19 cellular contexts compared by ENCODE assay signal in the genomic region with DNA sequence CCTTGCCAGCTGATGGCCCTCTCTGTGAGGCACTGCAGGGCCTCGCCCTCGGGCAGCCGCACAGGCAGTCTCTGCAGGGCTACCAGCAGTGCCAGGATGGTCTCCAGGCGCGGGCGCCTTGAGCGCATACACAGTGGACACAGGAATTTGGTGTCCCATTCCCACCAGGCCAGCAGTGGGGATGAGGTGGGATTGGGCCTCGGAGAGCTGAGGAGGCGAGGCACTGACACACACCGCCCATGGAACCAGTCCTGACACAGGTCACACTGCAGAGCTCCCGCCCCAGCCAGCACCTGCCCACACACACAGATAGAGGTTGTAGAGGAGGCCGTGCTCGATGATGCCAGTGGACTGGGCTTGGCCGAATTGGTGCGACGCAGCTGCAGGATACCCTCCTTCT. TPM values are rescaled to one million over a fixed set of nuclear protein-coding genes. Genes with fewer than 3 reads are reported as not detected.
A peak's percentile ranks its signal among the peaks of the same experiment; 100 is the strongest.
DNase-seq lines count a peak whose midpoint lies in the region; ATAC-seq, FAIRE-seq and TF ChIP-seq lines count a peak whose summit lies in the region.
"Had no signal": no experiment of that assay in that cellular context is flagged by ENCODE, and none has a peak within 500 bp of the region (broad histone marks: within the 10 kb centered on the region; RNA-seq: fewer than 3 reads in every experiment).

No MANE protein-coding gene starts in this region.

- H3K27me3 Mint-ChIP-seq in activated naive CD4-positive, alpha-beta T cell treated with anti-CD3 and anti-CD28 coated beads, Interleukin-2, amount 10 ng/mL, durations not matched to agents 7 days and 5 days, result no peaks in the 10 kb centered on the region
- H3K27me3 Mint-ChIP-seq in stimulated activated naive B cell treated with anti-CD40 and anti-IgM and Interleukin-4, amounts not matched to agents 10 μg/mL and 1 μg/mL and 100 μg/mL, for 72 hours, result no peaks in the 10 kb centered on the region
- H3K27me3 Mint-ChIP-seq: B cell had no signal

- H3K9me3 Mint-ChIP-seq in activated naive CD4-positive, alpha-beta T cell treated with anti-CD3 and anti-CD28 coated beads, Interleukin-2, amount 10 ng/mL, durations not matched to agents 7 days and 5 days, result no peaks in the 10 kb centered on the region
- no peaks in the 10 kb centered on the region for H3K9me3 Mint-ChIP-seq in activated naive CD4-positive, alpha-beta T cell treated with anti-CD3 and anti-CD28 coated beads, Interleukin-2, amount 50 U/mL, for 72 hours
- H3K9me3 Mint-ChIP-seq in stimulated activated naive B cell treated with anti-CD40 and anti-IgM and Interleukin-4, amounts not matched to agents 10 μg/mL and 1 μg/mL and 100 μg/mL, for 72 hours, result no peaks in the 10 kb centered on the region
- H3K9me3 Mint-ChIP-seq: CD8-positive, alpha-beta T cell; HFFc6 had no signal

- H3K4me2 ChIP-seq in K562 (ENCODE audit: insufficient read depth, low read length), result no peak overlapping the region
- H3K4me2 ChIP-seq: BLaER1 treated with 17β-estradiol and CSF1 and Interleukin-3, amounts not matched to agents 10 nM and 100 nM had no signal

- DNase-seq in activated naive CD4-positive, alpha-beta T cell treated with anti-CD3 and anti-CD28 coated beads, Interleukin-2, amount 10 ng/mL, durations not matched to agents 7 days and 5 days, result no peak
- DNase-seq in activated naive CD4-positive, alpha-beta T cell treated with anti-CD3 and anti-CD28 coated beads, Interleukin-2, amount 50 U/mL, for 72 hours (ENCODE audit: low spot score in 2 of 2), result no peak
- DNase-seq in K562 (ENCODE audit: extremely low read depth in 1 of 4, low spot score in 3 of 4) (peak in 1 of 4 experiments; percentile 1), LoVo (ENCODE audit: low spot score) (no peak), dedifferentiated amniotic fluid mesenchymal stem cell (ENCODE audit: extremely low spot score) (no peak)
- no peak for DNase-seq in stimulated activated naive B cell treated with anti-CD40 and anti-IgM and Interleukin-4, amounts not matched to agents 10 μg/mL and 1 μg/mL and 100 μg/mL, for 72 hours
- DNase-seq: 8988T; CD8-positive, alpha-beta T cell; DMS 273 treated with DMSO at 0.1 percent for 48 hours; DND-41; EL; GM23248; HCEC 1CT; HFFc6 had no signal

- peaks cover 23% of the 10 kb centered on the region for H3K36me3 Mint-ChIP-seq in activated naive CD4-positive, alpha-beta T cell treated with anti-CD3 and anti-CD28 coated beads, Interleukin-2, amount 10 ng/mL, durations not matched to agents 7 days and 5 days
- H3K36me3 Mint-ChIP-seq in activated naive CD4-positive, alpha-beta T cell treated with anti-CD3 and anti-CD28 coated beads, Interleukin-2, amount 50 U/mL, for 72 hours, result peaks cover 0 to 6% of the 10 kb centered on the region in 2 donors
- H3K36me3 Mint-ChIP-seq in stimulated activated naive B cell treated with anti-CD40 and anti-IgM and Interleukin-4, amounts not matched to agents 10 μg/mL and 1 μg/mL and 100 μg/mL, for 72 hours, result peaks cover 24 to 79% of the 10 kb centered on the region in 2 donors

- TF ChIP-seq CTCF in K562 (IDR thresholded peaks at IDR 0.05 in 2 of 3, conservative IDR thresholded peaks at IDR 0.05 in 1 of 3; ENCODE audit: insufficient read depth in 2 of 3, low read depth in 1 of 3, low read length in 3 of 3), result no peak

- in situ Hi-C loops in K562 (cut with MboI), result no loop called here

- WGBS in K562 (ENCODE audit: insufficient coverage, low coverage, missing lambda C conversion rate), result 90% methylated on average over 3 of the region's 16 CpGs

- CTCF ChIA-PET in activated naive CD4-positive, alpha-beta T cell treated with anti-CD3 and anti-CD28 coated beads, Interleukin-2, amount 10 ng/mL, durations not matched to agents 7 days and 5 days (lab: Charles Lee), result no interaction called here
- CTCF ChIA-PET in K562 (lab: Yijun Ruan, JAX; ENCODE audit: low intra/inter-chr PET ratio), result no interaction called here

- no peaks in the 10 kb centered on the region for H3K27me3 ChIP-seq in K562 (ENCODE audit: control insufficient read depth in 2 of 2, insufficient read depth in 2 of 2, low read length in 2 of 2)
- H3K27me3 ChIP-seq: BLaER1 treated with 17β-estradiol and CSF1 and Interleukin-3, amounts not matched to agents 10 nM and 100 nM had no signal

- POLR2A ChIA-PET in K562 (lab: Yijun Ruan, JAX), result interaction anchor here (0.6 to 1.3 kb wide), 6 partner anchors 10 to 136 kb away, joined by 3 read pairs; no protein-coding TSS in a partner anchor

- H3K79me2 ChIP-seq in K562 (ENCODE audit: control insufficient read depth, insufficient read depth, low read length), result no peaks in the 10 kb centered on the region

- intact Hi-C loops in K562 (cut with micrococcal nuclease), result no loop called here

- H3K4me3 ChIP-seq in K562, result no peak overlapping the region
- H3K4me3 ChIP-seq: BLaER1 treated with 17β-estradiol and CSF1 and Interleukin-3, amounts not matched to agents 10 nM and 100 nM; GM12878; GM23248 had no signal

- no peak overlapping the region; a peak in 1 of 4 replicates for H3K9ac ChIP-seq in K562 (ENCODE audit: insufficient read depth in 1 of 2, low read depth in 2 of 2, low read length in 2 of 2)
- H3K9ac ChIP-seq: BLaER1 treated with 17β-estradiol and CSF1 and Interleukin-3, amounts not matched to agents 10 nM and 100 nM; GM23248 had no signal

- no peak for ATAC-seq in activated naive CD4-positive, alpha-beta T cell treated with anti-CD3 and anti-CD28 coated beads, Interleukin-2, amount 50 U/mL, for 72 hours
- no peak for ATAC-seq in K562
- ATAC-seq in stimulated activated naive B cell treated with anti-CD40 and anti-IgM and Interleukin-4, amounts not matched to agents 10 μg/mL and 1 μg/mL and 100 μg/mL, for 72 hours (replicated peaks), result no peak
- ATAC-seq: CD8-positive, alpha-beta T cell; GM12878 had no signal

- no peak overlapping the region for H2AFZ ChIP-seq in K562 (ENCODE audit: low read depth, low read length)
- H2AFZ ChIP-seq: GM23248 had no signal

- no peaks in the 10 kb centered on the region for H3K9me3 ChIP-seq in K562 (replicated peaks; ENCODE audit: control insufficient read depth, insufficient read depth, low read depth, low read length)
- H3K9me3 ChIP-seq: BLaER1 treated with 17β-estradiol and CSF1 and Interleukin-3, amounts not matched to agents 10 nM and 100 nM had no signal

- H3K27ac ChIP-seq in K562 (ENCODE audit: extremely low read depth, low read depth, low read length), result no peak overlapping the region
- H3K27ac ChIP-seq: BLaER1 treated with 17β-estradiol and CSF1 and Interleukin-3, amounts not matched to agents 10 nM and 100 nM; GM23248; HL-60 had no signal

- H3K27ac Mint-ChIP-seq in activated naive CD4-positive, alpha-beta T cell treated with anti-CD3 and anti-CD28 coated beads, Interleukin-2, amount 10 ng/mL, durations not matched to agents 7 days and 5 days, result peak overlapping the region; percentile 33
- H3K27ac Mint-ChIP-seq in activated naive CD4-positive, alpha-beta T cell treated with anti-CD3 and anti-CD28 coated beads, Interleukin-2, amount 50 U/mL, for 72 hours, result no peak overlapping the region
- H3K27ac Mint-ChIP-seq in stimulated activated naive B cell treated with anti-CD40 and anti-IgM and Interleukin-4, amounts not matched to agents 10 μg/mL and 1 μg/mL and 100 μg/mL, for 72 hours, result peak overlapping the region; percentile 88
- H3K27ac Mint-ChIP-seq: B cell; CD8-positive, alpha-beta T cell; HFFc6 had no signal

- H3K9me1 ChIP-seq in K562 (ENCODE audit: control insufficient read depth, insufficient read depth, low read length), result no peaks in the 10 kb centered on the region

- peak; percentile 18 for TF ChIP-seq POLR2A in GM15510 (IDR thresholded peaks at IDR 0.05; ENCODE audit: borderline replicate concordance, extremely low read depth, insufficient read length)
- no peak for TF ChIP-seq POLR2A in K562 (conservative IDR thresholded peaks at IDR 0.05)

- no peak for TF ChIP-seq RAD21 in K562 (CRISPR knock-in tag; conservative IDR thresholded peaks at IDR 0.05 in 1 of 2, IDR thresholded peaks at IDR 0.05 in 1 of 2)

- H3K4me1 Mint-ChIP-seq in activated naive CD4-positive, alpha-beta T cell treated with anti-CD3 and anti-CD28 coated beads, Interleukin-2, amount 10 ng/mL, durations not matched to agents 7 days and 5 days, result no peaks in the 10 kb centered on the region
- H3K4me1 Mint-ChIP-seq in stimulated activated naive B cell treated with anti-CD40 and anti-IgM and Interleukin-4, amounts not matched to agents 10 μg/mL and 1 μg/mL and 100 μg/mL, for 72 hours, result peaks cover 5% of the 10 kb centered on the region in 2 donors
- H3K4me1 Mint-ChIP-seq: B cell had no signal

- FAIRE-seq in K562 (lab: Jason Lieb, UNC), result no peak
- FAIRE-seq: GM12878 had no signal

- peaks cover 68% of the 10 kb centered on the region for H3K36me3 ChIP-seq in K562 (ENCODE audit: control insufficient read depth, insufficient read depth, low read length)

- BruUV-seq in K562 (replicated peaks; lab: Mats Ljungman, UMichigan), result no TSS peak

- no peak for TF ChIP-seq EP300 in K562 (IDR thresholded peaks at IDR 0.05; ENCODE audit: low read length)

- 0 out of 2 replicates have a peak, but pooled peaks cover 7% of the 10 kb centered on the region for H4K20me1 ChIP-seq in K562 (replicated peaks; ENCODE audit: control insufficient read depth, insufficient read depth, low read length)

- H3K4me3 Mint-ChIP-seq in activated naive CD4-positive, alpha-beta T cell treated with anti-CD3 and anti-CD28 coated beads, Interleukin-2, amount 10 ng/mL, durations not matched to agents 7 days and 5 days, result no peak overlapping the region
- no peak overlapping the region for H3K4me3 Mint-ChIP-seq in stimulated activated naive B cell treated with anti-CD40 and anti-IgM and Interleukin-4, amounts not matched to agents 10 μg/mL and 1 μg/mL and 100 μg/mL, for 72 hours
- H3K4me3 Mint-ChIP-seq: B cell; CD8-positive, alpha-beta T cell; HFFc6 had no signal

- peaks cover 0 to 6% of the 10 kb centered on the region in 2 experiments; a peak in 2 of 5 replicates for H3K4me1 ChIP-seq in K562 (replicated peaks in 1 of 2; ENCODE audit: control insufficient read depth in 2 of 2, insufficient read depth in 2 of 2, low read length in 2 of 2)
- H3K4me1 ChIP-seq: BLaER1 treated with 17β-estradiol and CSF1 and Interleukin-3, amounts not matched to agents 10 nM and 100 nM had no signal

RNA-seq across cellular contexts. Expression of a gene that starts 30.7 kb away (rescaled TPM):
- total RNA-seq in activated naive CD4-positive, alpha-beta T cell treated with anti-CD3 and anti-CD28 coated beads, Interleukin-2, amount 50 U/mL, for 72 hours, result 100 to 1,000 TPM; 101 to 110 TPM
- total RNA-seq in K562 (2011; cell fraction: chromatin; rRNA removed; ENCODE audit: low replicate concordance), result 402 and 573 TPM in 2 replicates
- total RNA-seq in K562 (2011; cell fraction: nucleolus; rRNA removed), result 257 and 272 TPM in 2 replicates
- 184 and 231 TPM in 2 replicates for total RNA-seq in K562 (2011; cell fraction: nucleoplasm; rRNA removed)
- total RNA-seq in K562 (2014; rRNA removed) (61.1 and 82.1 TPM in 2 replicates), K562 (2014; rRNA removed; fragmentation: Illumina TruSeq; extraction: Trizol) (44.5 and 53.1 TPM in 2 replicates), K562 (2015; rRNA removed; fragmentation: Illumina TruSeq; extraction: Trizol) (41.4 and 43.4 TPM in 2 replicates), K562 (2021) (110 and 136 TPM in 2 replicates)
- polyA plus RNA-seq in K562 (2011; rRNA removed) (52.4 and 82.6 TPM in 2 replicates), K562 (2014; fragmentation: Illumina TruSeq; extraction: Trizol) (59.1 and 66.6 TPM in 2 replicates), K562 (2014; fragmentation: Nextera tagmentation; extraction: Ambion mirVana) (under 1 TPM; 0.62 to 0.83 TPM), K562 (2014; rRNA removed) (44.0 and 64.7 TPM in 2 replicates)
- 45.7 and 53.1 TPM in 2 replicates for polyA plus RNA-seq in K562 (2011; cell fraction: cytosol; rRNA removed)
- polyA plus RNA-seq in K562 (2011; cell fraction: nucleus; rRNA removed), result 311 and 369 TPM in 2 replicates
- polyA plus RNA-seq in K562 (2012), result 64.3 and 71.8 TPM in 2 replicates
- 81.5 and 92.7 TPM in 2 replicates for polyA minus RNA-seq in K562 (2011; rRNA and poly(A)+ RNA removed)
- polyA minus RNA-seq in K562 (2011; cell fraction: cytosol; rRNA and poly(A)+ RNA removed), result 71.3 and 80.0 TPM in 2 replicates
- 113 and 144 TPM in 2 replicates for polyA minus RNA-seq in K562 (2011; cell fraction: nucleus; rRNA and poly(A)+ RNA removed)

Comparison
In these comparisons a context has a peak if more than half of its experiments do, and no peak if none do; other contexts are left out.
1. H3K27ac Mint-ChIP-seq: peak in activated naive CD4-positive, alpha-beta T cell treated with anti-CD3 and anti-CD28 coated beads, Interleukin-2, amount 10 ng/mL, durations not matched to agents 7 days and 5 days (single experiment) and stimulated activated naive B cell treated with anti-CD40 and anti-IgM and Interleukin-4, amounts not matched to agents 10 μg/mL and 1 μg/mL and 100 μg/mL, for 72 hours (single experiment); none in activated naive CD4-positive, alpha-beta T cell treated with anti-CD3 and anti-CD28 coated beads, Interleukin-2, amount 50 U/mL, for 72 hours (0 of 2).